In genomic region chr5:150263339-150263738, GRCh38 we compare ENCODE assay signal across 1 cellular context.
TF ChIP-seq lines count a peak whose summit lies in the region.

No MANE protein-coding gene starts in this region.

TF ChIP-seq in IMR-90, 13 proteins besides CTCF, POLR2A, EP300 and RAD21:
- TF ChIP-seq CHD1 (IDR thresholded peaks at IDR 0.05; ENCODE audit: low read depth, low read length): no peak
- no peak for TF ChIP-seq RFX5 (IDR thresholded peaks at IDR 0.05; ENCODE audit: low read depth, low read length)
- no peak for TF ChIP-seq FOS (IDR thresholded peaks at IDR 0.05; ENCODE audit: low read depth, low read length)
- TF ChIP-seq BHLHE40 (IDR thresholded peaks at IDR 0.05; ENCODE audit: low read depth, low read length): no peak
